35 cellular contexts compared by ENCODE assay signal in the genomic region with DNA sequence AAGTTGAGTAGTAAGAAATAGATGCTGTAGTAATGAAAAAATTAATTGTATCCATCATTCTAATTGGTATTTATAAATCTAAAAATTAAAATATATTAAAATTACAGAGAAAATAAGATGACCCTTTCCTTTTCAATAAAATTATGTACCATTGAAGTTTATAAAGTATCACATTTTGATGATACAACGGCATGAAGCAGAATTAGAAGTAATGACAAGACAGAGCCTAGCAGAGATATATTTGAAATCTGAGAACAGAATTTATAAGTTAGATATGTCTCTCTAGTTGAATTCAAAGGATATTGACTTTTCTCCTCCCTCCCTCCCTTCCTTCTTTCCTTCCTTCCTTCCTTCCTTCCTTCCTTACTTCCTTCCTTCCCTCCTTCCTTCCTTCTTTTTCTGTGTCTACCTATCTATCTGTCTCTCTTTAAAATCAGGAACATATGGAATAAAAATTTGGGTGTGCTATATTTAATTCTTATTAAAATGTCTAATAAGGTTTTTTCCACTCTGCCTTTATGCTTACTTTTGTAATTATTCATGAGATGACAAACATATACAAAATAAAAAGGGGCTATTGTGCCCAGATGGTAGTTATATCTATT.
DNase-seq lines count a peak whose midpoint lies in the region; FAIRE-seq and TF ChIP-seq lines count a peak whose summit lies in the region.
"Had no signal": no experiment of that assay in that cellular context is flagged by ENCODE, and none has a peak within 500 bp of the region (broad histone marks: within the 10 kb centered on the region; RNA-seq: fewer than 3 reads in every experiment).

No MANE protein-coding gene starts in this region.

- H3K79me1 ChIP-seq in trophoblast cell (ENCODE audit: low read length) = no peaks in the 10 kb centered on the region

- no peaks in the 10 kb centered on the region for H3K79me2 ChIP-seq in trophoblast cell (ENCODE audit: control insufficient read depth, insufficient read depth, low read length, poor library complexity)

- no peak overlapping the region for H3K18ac ChIP-seq in trophoblast cell (ENCODE audit: low read length)

- H4K12ac ChIP-seq in trophoblast cell (ENCODE audit: low read depth, low read length) = no peak overlapping the region

- no peak overlapping the region for H4K8ac ChIP-seq in trophoblast cell (ENCODE audit: low read depth, low read length)

- no peak for TF ChIP-seq CTCF in A673 (conservative IDR thresholded peaks at IDR 0.05; ENCODE audit: low read depth, low read length)
- TF ChIP-seq CTCF in HEK293 (tag by site-specific recombination; IDR thresholded peaks at IDR 0.05) = no peak

- no peak overlapping the region for H4K91ac ChIP-seq in trophoblast cell (ENCODE audit: low read depth, low read length)

- peak; percentile 23 for FAIRE-seq in endometrium (lab: Jason Lieb, UNC)
- FAIRE-seq: A204.1, A549, D721Med had no signal

- DNase-seq in A673 (ENCODE audit: low spot score) (peak; percentile 89), SK-N-MC (ENCODE audit: low read depth, low spot score) (peak; percentile 94), SHP77 treated with DMSO at 0.1 percent for 48 hours (lab: John Stamatoyannopoulos, UW) (no peak), trophoblast cell (no peak), caudate nucleus (lab: John Stamatoyannopoulos, UW) (no peak)
- DNase-seq in activated effector memory CD4-positive, alpha-beta T cell treated with Interleukin-2 at 50 U/mL for 16 hours = no peak
- DNase-seq: 8988T; ACHN; AML-193; BE2C; C1 segment of cervical spinal cord; Caco-2; Calu3; CD4-positive, alpha-beta memory T cell; CD4-positive, alpha-beta T cell; CD4-positive, CD25-positive, alpha-beta regulatory T cell; CD8-positive, alpha-beta memory T cell; CD8-positive, alpha-beta T cell; COR-L47; DMS 273 treated with DMSO at 0.1 percent for 48 hours; DMS153; DMS53; DMS79; DMS79 treated with DMSO at 0.1 percent for 48 hours; DND-41; EL had no signal

- CTCF ChIA-PET in A673 (lab: Charles Lee) = interaction anchor here (0.6 kb wide), 1 partner anchor 184 kb away, joined by 3 read pairs; no protein-coding TSS in a partner anchor
- CTCF ChIA-PET in HEK293 (lab: Yijun Ruan, JAX) = no interaction called here

- H2AFZ ChIP-seq in trophoblast cell (ENCODE audit: insufficient read depth, low read length, poor library complexity) = no peak overlapping the region

- WGBS in trophoblast cell (ENCODE audit: extremely low coverage, insufficient coverage, insufficient read length) = no CpG with 5 or more reads among the region's 1 CpG

- no peak overlapping the region for H3K4ac ChIP-seq in trophoblast cell (ENCODE audit: low read depth, low read length)

- H3K4me1 ChIP-seq in A673 (ENCODE audit: insufficient read depth, low read length, poor library complexity, severe bottlenecking) (peaks cover 51% of the 10 kb centered on the region), HEK293 (ENCODE audit: control insufficient read depth, insufficient read depth, low read length) (peaks cover 2% of the 10 kb centered on the region; the same call in 1 of the 2 replicates), trophoblast cell (ENCODE audit: control insufficient read depth in 1 of 2, insufficient read depth in 2 of 2, low read length in 2 of 2) (no peaks in the 10 kb centered on the region)
- H3K4me1 ChIP-seq: A549, BE2C, BLaER1 had no signal

- peak overlapping the region; percentile 97 for H3K27ac ChIP-seq in A673 (ENCODE audit: low read depth, low read length, poor library complexity, severe bottlenecking)
- no peak overlapping the region for H3K27ac ChIP-seq in HEK293 (ENCODE audit: extremely low read depth, low read depth, low read length)
- H3K27ac ChIP-seq in SK-N-MC = peak overlapping the region; percentile 99
- no peak overlapping the region for H3K27ac ChIP-seq in trophoblast cell (ENCODE audit: low read depth, low read length)
- no peak overlapping the region for H3K27ac ChIP-seq in caudate nucleus (ENCODE audit: low read depth, low read length)
- H3K27ac ChIP-seq: 22Rv1; A549; BLaER1; BLaER1 treated with 17β-estradiol and CSF1 and Interleukin-3, amounts not matched to agents 10 nM and 100 nM; C4-2B had no signal

- no peaks in the 10 kb centered on the region for H3K9me3 ChIP-seq in A673 (ENCODE audit: low read depth, low read length, poor library complexity, severe bottlenecking)
- H3K9me3 ChIP-seq in HEK293 (ENCODE audit: control insufficient read depth, insufficient read depth, low read depth, low read length) = no peaks in the 10 kb centered on the region
- H3K9me3 ChIP-seq in SK-N-MC (ENCODE audit: low read depth, low read length) = no peaks in the 10 kb centered on the region
- no peaks in the 10 kb centered on the region for H3K9me3 ChIP-seq in trophoblast cell (ENCODE audit: insufficient read depth, low read depth, low read length)
- H3K9me3 ChIP-seq: A549, BE2C, BLaER1, Caco-2 had no signal

- H2BK5ac ChIP-seq in trophoblast cell (ENCODE audit: low read depth, low read length, poor library complexity) = no peak overlapping the region

- H3K4me3 ChIP-seq in A673 (ENCODE audit: low read depth, low read length, poor library complexity, severe bottlenecking) (no peak overlapping the region), HEK293 (ENCODE audit: low read depth, low read length) (no peak overlapping the region), SK-N-MC (peak overlapping the region; percentile 44), trophoblast cell (ENCODE audit: low read depth, low read length) (no peak overlapping the region)
- H3K4me3 ChIP-seq: A549; BLaER1; BLaER1 treated with 17β-estradiol and CSF1 and Interleukin-3, amounts not matched to agents 10 nM and 100 nM had no signal

- H3K27me3 ChIP-seq in A673 (replicated peaks; ENCODE audit: insufficient read depth, low read depth, low read length, poor library complexity) (no peaks in the 10 kb centered on the region), trophoblast cell (ENCODE audit: insufficient read depth, low read length) (no peaks in the 10 kb centered on the region)
- H3K27me3 ChIP-seq: BE2C; BLaER1; BLaER1 treated with 17β-estradiol and CSF1 and Interleukin-3, amounts not matched to agents 10 nM and 100 nM had no signal

- no peak overlapping the region for H2BK120ac ChIP-seq in trophoblast cell (ENCODE audit: insufficient read depth, low read length, poor library complexity)

- BruUV-seq in A673 (replicated peaks; lab: Mats Ljungman, UMichigan) = no TSS peak

- H3K23ac ChIP-seq in trophoblast cell (ENCODE audit: low read length) = no peak overlapping the region

- POLR2A ChIA-PET in A673 (lab: Charles Lee; ENCODE audit: low non-redundant PET) = interaction anchor here (0.6 to 0.9 kb wide), 4 partner anchors 80 to 481 kb away, joined by 3 to 8 read pairs (median 6); no protein-coding TSS in a partner anchor
- POLR2A ChIA-PET in HEK293 (lab: Yijun Ruan, JAX) = no interaction called here

- no peaks in the 10 kb centered on the region for H3K36me3 ChIP-seq in A673 (ENCODE audit: insufficient read depth, low read length, poor library complexity, severe bottlenecking)
- no peaks in the 10 kb centered on the region for H3K36me3 ChIP-seq in HEK293 (ENCODE audit: control insufficient read depth in 2 of 2, insufficient read depth in 1 of 2, low read length in 2 of 2)
- no peaks in the 10 kb centered on the region for H3K36me3 ChIP-seq in SK-N-MC (ENCODE audit: insufficient read depth, low read length)
- no peaks in the 10 kb centered on the region for H3K36me3 ChIP-seq in trophoblast cell (ENCODE audit: control insufficient read depth in 1 of 2, insufficient read depth in 2 of 2, low read length in 2 of 2)
- H3K36me3 ChIP-seq: BE2C; BLaER1; BLaER1 treated with 17β-estradiol and CSF1 and Interleukin-3, amounts not matched to agents 10 nM and 100 nM had no signal

- intact Hi-C loops in A673 (cut with micrococcal nuclease; ENCODE audit: unreplicated experiment) = loop anchor here (1.0 to 5.0 kb wide), 3 partner anchors 210 to 812 kb away; no protein-coding TSS in a partner anchor

- H2AK5ac ChIP-seq in trophoblast cell (ENCODE audit: low read length) = no peak overlapping the region

- H3K4me2 ChIP-seq in trophoblast cell (ENCODE audit: low read length) = no peak overlapping the region
- H3K4me2 ChIP-seq: A549; BLaER1; BLaER1 treated with 17β-estradiol and CSF1 and Interleukin-3, amounts not matched to agents 10 nM and 100 nM had no signal

- H3K14ac ChIP-seq in trophoblast cell (ENCODE audit: low read length) = no peak overlapping the region

- H3K9ac ChIP-seq in SK-N-MC (ENCODE audit: insufficient read length) (peak overlapping the region; percentile 73), trophoblast cell (ENCODE audit: low read length) (no peak overlapping the region)
- H3K9ac ChIP-seq: BLaER1; BLaER1 treated with 17β-estradiol and CSF1 and Interleukin-3, amounts not matched to agents 10 nM and 100 nM had no signal

- H2BK12ac ChIP-seq in trophoblast cell (ENCODE audit: low read length) = no peak overlapping the region

TF ChIP-seq in HEK293, 187 proteins besides CTCF, POLR2A, EP300 and RAD21:
- TF ChIP-seq ZNF366 (tag by site-specific recombination; conservative IDR thresholded peaks at IDR 0.05) (peak; percentile 81), SCRT1 (tag by site-specific recombination; IDR thresholded peaks at IDR 0.05; ENCODE audit: borderline replicate concordance) (no peak)
TF ChIP-seq in HEK293: peak in this region for 1.

Comparison
In these comparisons a context has a peak if more than half of its experiments do, and no peak if none do; other contexts are left out.
1. DNase-seq: peak in A673 (single experiment) and SK-N-MC (single experiment); none in activated effector memory CD4-positive, alpha-beta T cell treated with Interleukin-2 at 50 U/mL for 16 hours (single experiment), SHP77 treated with DMSO at 0.1 percent for 48 hours (single experiment), trophoblast cell (0 of 2) and caudate nucleus (0 of 61).
2. H3K27ac ChIP-seq: peak in A673 (single experiment) and SK-N-MC (single experiment); none in HEK293 (single experiment), trophoblast cell (single experiment) and caudate nucleus (single experiment).